Comparison of ENCODE assay signal across 8 cellular contexts in the genomic region with DNA sequence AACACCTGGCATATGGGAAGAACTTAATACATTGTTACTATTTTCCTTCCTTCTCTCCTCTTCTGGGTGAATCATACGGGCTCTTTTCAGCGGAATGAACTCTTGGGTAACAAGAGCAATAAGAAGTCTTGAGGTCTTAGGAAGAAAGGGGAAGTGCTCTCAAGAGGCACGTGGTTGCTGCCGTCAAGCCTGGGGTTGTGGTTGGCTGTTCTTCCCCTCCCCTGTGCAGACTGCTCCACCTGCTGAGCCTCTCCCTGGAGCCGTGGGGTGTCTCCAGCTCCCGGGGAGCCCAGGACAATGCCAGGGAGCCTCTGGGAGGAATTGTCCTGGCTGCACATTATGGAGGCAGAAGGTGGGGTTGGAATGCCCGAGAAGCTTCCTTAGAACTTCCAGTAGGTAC. TPM values are rescaled to one million over a fixed set of nuclear protein-coding genes. Genes with fewer than 3 reads are reported as not detected.
DNase-seq lines count a peak whose midpoint lies in the region; ATAC-seq and TF ChIP-seq lines count a peak whose summit lies in the region.

No MANE protein-coding gene starts in this region.

- peaks cover 8% of the 10 kb centered on the region for H3K36me3 Mint-ChIP-seq in central memory CD8-positive, alpha-beta T cell (ENCODE audit: insufficient read depth)
- no peaks in the 10 kb centered on the region for H3K36me3 Mint-ChIP-seq in mesothelial cell of epicardium

- no peaks in the 10 kb centered on the region for H3K4me1 ChIP-seq in tibial artery

- H3K9me3 Mint-ChIP-seq in central memory CD8-positive, alpha-beta T cell: no peaks in the 10 kb centered on the region
- no peaks in the 10 kb centered on the region for H3K9me3 Mint-ChIP-seq in mesothelial cell of epicardium

- TF ChIP-seq CTCF in tibial artery (IDR thresholded peaks at IDR 0.05): no peak
- no peak for TF ChIP-seq CTCF in mesothelial cell of epicardium (IDR thresholded peaks at IDR 0.05; ENCODE audit: unreplicated experiment)

- no peak overlapping the region for H3K27ac ChIP-seq in tibial artery

- H3K27ac Mint-ChIP-seq in central memory CD8-positive, alpha-beta T cell (ENCODE audit: low read depth): peak overlapping the region; percentile 93
- no peak overlapping the region for H3K27ac Mint-ChIP-seq in mesothelial cell of epicardium

- H3K9me3 ChIP-seq in tibial artery: no peaks in the 10 kb centered on the region

- intact Hi-C loops in tibial artery (cut with DNase I; ENCODE audit: low total_unique reads): no loop called here

- no peak overlapping the region for H3K4me3 ChIP-seq in tibial artery

- no peaks in the 10 kb centered on the region for H3K36me3 ChIP-seq in tibial artery

- peak overlapping the region; percentile 15 for H3K4me3 Mint-ChIP-seq in central memory CD8-positive, alpha-beta T cell
- H3K4me3 Mint-ChIP-seq in mesothelial cell of epicardium: no peak overlapping the region

- H3K27me3 Mint-ChIP-seq in central memory CD8-positive, alpha-beta T cell: no peaks in the 10 kb centered on the region
- H3K27me3 Mint-ChIP-seq in mesothelial cell of epicardium (ENCODE audit: low read depth): peaks cover 4% of the 10 kb centered on the region

- DNase-seq in NOMO-1 treated with DMSO at 0.1 percent for 48 hours (lab: John Stamatoyannopoulos, UW; ENCODE audit: unreplicated experiment) (peak; percentile 97), tibial artery (peak; percentile 71 to 81), NCI-H1417 treated with DMSO at 0.1 percent for 48 hours (lab: John Stamatoyannopoulos, UW) (no peak), mesothelial cell of epicardium (ENCODE audit: low spot score in 2 of 2, unreplicated experiment in 2 of 2) (no peak)
- DNase-seq in central memory CD8-positive, alpha-beta T cell (ENCODE audit: low spot score in 2 of 2): peak in 1 of 2 donors; percentile 33
- DNase-seq in effector CD4-positive, alpha-beta T cell: no peak

- H3K27me3 ChIP-seq in tibial artery: no peaks in the 10 kb centered on the region

- H3K4me1 Mint-ChIP-seq in central memory CD8-positive, alpha-beta T cell: peaks cover 35% of the 10 kb centered on the region
- peaks cover 10% of the 10 kb centered on the region for H3K4me1 Mint-ChIP-seq in mesothelial cell of epicardium

- ATAC-seq in GM18867 (IDR thresholded peaks at IDR 0.05; ENCODE audit: unreplicated experiment) (peak; percentile 93), HG02759 (IDR thresholded peaks at IDR 0.05; ENCODE audit: unreplicated experiment) (peak; percentile 98)
- ATAC-seq in central memory CD8-positive, alpha-beta T cell (replicated peaks; ENCODE audit: extremely low read depth, poor library complexity, severe bottlenecking): peak; percentile 91

RNA-seq across cellular contexts. Expression of a gene that starts 19.4 kb away (rescaled TPM):
- 0.16 to 0.40 TPM (median 0.38 TPM) in 3 replicates for total RNA-seq in mesothelial cell of epicardium

Comparison
In these comparisons a context has a peak if more than half of its experiments do, and no peak if none do; other contexts are left out.
1. DNase-seq: peak in NOMO-1 treated with DMSO at 0.1 percent for 48 hours (single experiment) and tibial artery (2 of 2); none in NCI-H1417 treated with DMSO at 0.1 percent for 48 hours (single experiment), effector CD4-positive, alpha-beta T cell (single experiment) and mesothelial cell of epicardium (0 of 2).
2. Peak in every context shown above with its lines, with median percentiles within 50 percentile points of each other: ATAC-seq.